In genomic region chr17:28317965-28318758, GRCh38 we compare ENCODE assay signal across 1 cellular context.
TF ChIP-seq lines count a peak whose summit lies in the region.

No MANE protein-coding gene starts in this region.

TF ChIP-seq in IMR-90, 13 proteins besides CTCF, POLR2A, EP300 and RAD21 (continued from another document):
- no peak for TF ChIP-seq ELK1 (IDR thresholded peaks at IDR 0.05; ENCODE audit: borderline replicate concordance, low read depth, low read length)
- TF ChIP-seq RFX5 (IDR thresholded peaks at IDR 0.05; ENCODE audit: low read depth, low read length): no peak
- TF ChIP-seq BHLHE40 (IDR thresholded peaks at IDR 0.05; ENCODE audit: low read depth, low read length): no peak
- TF ChIP-seq RCOR1 (IDR thresholded peaks at IDR 0.05; ENCODE audit: insufficient replicate concordance, low read length): no peak
